ENCODE assay signal across 8 cellular contexts in the genomic region with DNA sequence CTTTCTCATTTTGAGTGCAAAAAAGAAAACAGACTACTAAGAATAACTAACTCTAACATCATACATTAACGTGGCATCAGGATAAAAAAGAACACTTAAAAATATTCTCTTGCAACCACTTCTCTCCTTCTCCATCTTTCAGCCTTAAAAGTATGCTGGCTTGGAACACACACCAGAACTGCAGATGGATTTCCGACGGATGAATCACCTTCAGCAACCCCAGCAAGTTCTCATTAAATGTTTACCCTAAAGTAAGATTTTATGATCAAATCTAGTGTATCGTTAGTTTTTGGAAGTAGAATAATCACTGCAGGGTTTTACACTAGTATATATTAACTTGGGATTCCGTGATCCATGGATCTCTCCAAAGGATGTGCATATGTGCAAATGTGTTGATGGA. TPM values are rescaled to one million over a fixed set of nuclear protein-coding genes. Genes with fewer than 3 reads are reported as not detected.
DNase-seq lines count a peak whose midpoint lies in the region; ATAC-seq lines count a peak whose summit lies in the region.

No MANE protein-coding gene starts in this region.

- H3K36me3 ChIP-seq in HAP-1 (replicated peaks) (peaks cover 27% of the 10 kb centered on the region), SJCRH30 (no peaks in the 10 kb centered on the region)

- peaks cover 18% of the 10 kb centered on the region for H3K4me1 ChIP-seq in HAP-1
- peaks cover 4% of the 10 kb centered on the region; the same call in 1 of the 2 replicates for H3K4me1 ChIP-seq in SJCRH30

- in situ Hi-C loops in HAP-1 (cut with MboI; ENCODE audit: low sequenced_read_pairs) = loop anchor here (10.0 to 25.0 kb wide), 2 partner anchors 359 to 537 kb away; a partner anchor contains a TSS

- H3K27ac ChIP-seq in SJCRH30 (no peak overlapping the region), skin epidermis (peak overlapping the region in 6 of 21 experiments; percentile 91 to 96 (median 92)), substantia nigra (ENCODE audit: low read depth, low read length, poor library complexity, severe bottlenecking) (no peak overlapping the region)

- H3K27me3 ChIP-seq in HAP-1 (ENCODE audit: low read depth) (no peaks in the 10 kb centered on the region), SJCRH30 (no peaks in the 10 kb centered on the region)

- H3K4me3 ChIP-seq in HAP-1 (peak overlapping the region; percentile 90), SJCRH30 (peak overlapping the region; percentile 90), skin epidermis (peak overlapping the region in 6 of 7 experiments; percentile 65 to 80 (median 68))

- H3K9me3 ChIP-seq in HAP-1 (no peaks in the 10 kb centered on the region), SJCRH30 (replicated peaks) (no peaks in the 10 kb centered on the region)

- ATAC-seq in HG03432 (IDR thresholded peaks at IDR 0.05; ENCODE audit: unreplicated experiment) = no peak
- ATAC-seq in GM21528 (IDR thresholded peaks at IDR 0.05; ENCODE audit: low FRiP score, unreplicated experiment) = no peak

- DNase-seq in HAP-1 (ENCODE audit: low spot score in 2 of 2) (no peak), SJCRH30 (no peak), fibroblast of peridontal ligament (ENCODE audit: extremely low read depth) (peak; percentile 74), D341Med (ENCODE audit: low spot score) (no peak), substantia nigra (lab: John Stamatoyannopoulos, UW) (no peak)

RNA-seq across cellular contexts. Expression of a gene that starts 1.2 kb away (rescaled TPM):
- total RNA-seq in SJCRH30 (2014; rRNA removed; shearing (Covaris generic)) = 40.0 and 44.8 TPM in 2 replicates

RNA-seq across cellular contexts. Expression of a gene that starts 50.8 kb away (rescaled TPM):
- 119 and 123 TPM in 2 replicates for total RNA-seq in SJCRH30 (2014; rRNA removed; shearing (Covaris generic))

RNA-seq across cellular contexts. Expression of a gene that starts 56.2 kb away (rescaled TPM):
- total RNA-seq in SJCRH30 (2014; rRNA removed; shearing (Covaris generic)) = not detected in 2 replicates
